Comparison of ENCODE assay signal across 1 cellular context in the genomic region with DNA sequence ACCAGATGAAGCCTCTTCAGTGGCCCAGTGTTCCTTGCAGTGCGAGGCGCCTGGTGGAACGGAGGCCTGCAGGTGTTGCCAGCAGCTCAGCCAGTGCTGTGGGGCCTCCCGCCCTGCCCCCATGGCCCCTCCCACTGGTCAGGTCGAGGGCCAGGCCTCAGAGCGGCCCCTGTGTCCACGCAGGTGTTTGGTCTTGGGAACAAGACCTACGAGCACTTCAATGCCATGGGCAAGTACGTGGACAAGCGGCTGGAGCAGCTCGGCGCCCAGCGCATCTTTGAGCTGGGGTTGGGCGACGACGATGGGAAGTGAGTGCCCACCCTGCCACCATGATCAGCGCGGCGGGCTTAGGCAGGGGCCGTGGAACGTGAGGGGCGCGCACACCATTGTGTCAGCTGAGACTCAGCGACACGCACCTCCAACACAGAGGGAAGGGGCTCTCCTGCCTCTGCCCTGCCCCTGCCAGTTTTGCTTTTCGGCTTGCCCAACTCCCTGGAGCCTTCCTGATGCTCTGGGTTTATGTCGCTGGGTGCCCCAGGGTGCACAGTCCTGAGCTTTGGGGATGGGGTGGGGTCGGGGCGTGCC.
TF ChIP-seq lines count a peak whose summit lies in the region.

No MANE protein-coding gene starts in this region.

TF ChIP-seq in IMR-90, 13 proteins besides CTCF, POLR2A, EP300 and RAD21:
- TF ChIP-seq SMC3 (IDR thresholded peaks at IDR 0.05; ENCODE audit: low read depth, low read length) (no peak), MAFK (IDR thresholded peaks at IDR 0.05; ENCODE audit: low read depth, low read length) (no peak), MAZ (IDR thresholded peaks at IDR 0.05; ENCODE audit: borderline replicate concordance, low read depth, low read length) (no peak), MXI1 (IDR thresholded peaks at IDR 0.05; ENCODE audit: borderline replicate concordance, low read depth, low read length) (no peak), USF2 (IDR thresholded peaks at IDR 0.05; ENCODE audit: low read depth, low read length) (no peak), NFE2L2 (IDR thresholded peaks at IDR 0.05; ENCODE audit: low read depth, low read length) (no peak), CEBPB (IDR thresholded peaks at IDR 0.05; ENCODE audit: low read depth, low read length) (no peak), CHD1 (IDR thresholded peaks at IDR 0.05; ENCODE audit: low read depth, low read length) (no peak), RCOR1 (IDR thresholded peaks at IDR 0.05; ENCODE audit: insufficient replicate concordance, low read length) (no peak), RFX5 (IDR thresholded peaks at IDR 0.05; ENCODE audit: low read depth, low read length) (no peak), ELK1 (IDR thresholded peaks at IDR 0.05; ENCODE audit: borderline replicate concordance, low read depth, low read length) (no peak), FOS (IDR thresholded peaks at IDR 0.05; ENCODE audit: low read depth, low read length) (no peak), BHLHE40 (IDR thresholded peaks at IDR 0.05; ENCODE audit: low read depth, low read length) (no peak)
